In the genomic region with DNA sequence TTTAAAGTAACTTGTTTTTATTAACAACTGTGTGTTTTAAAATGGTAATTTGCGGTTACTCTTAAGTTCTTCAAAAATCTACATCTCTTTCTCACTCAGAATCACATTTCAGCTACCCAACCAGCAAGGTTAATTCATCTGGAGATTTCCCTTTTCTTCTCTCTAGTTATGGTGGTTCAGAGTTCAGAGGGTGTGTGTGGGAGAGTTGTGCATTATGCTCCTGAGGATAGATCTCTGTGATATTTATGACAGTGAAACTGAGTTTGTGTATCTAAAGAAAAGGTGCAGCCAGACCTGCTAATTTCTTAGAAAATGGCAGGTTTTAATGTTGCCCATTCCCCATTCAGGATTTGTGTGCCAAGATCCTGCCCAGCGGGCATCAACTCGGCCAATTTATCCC, we compare ENCODE assay signal across 18 cellular contexts.
DNase-seq lines count a peak whose midpoint lies in the region; ATAC-seq, FAIRE-seq and TF ChIP-seq lines count a peak whose summit lies in the region.
"Had no signal": no experiment of that assay in that cellular context is flagged by ENCODE, and none has a peak within 500 bp of the region (broad histone marks: within the 10 kb centered on the region; RNA-seq: fewer than 3 reads in every experiment).

No MANE protein-coding gene starts in this region.

- TF ChIP-seq CTCF in H9 (conservative IDR thresholded peaks at IDR 0.05) (no peak), neural crest cell (conservative IDR thresholded peaks at IDR 0.05) (no peak)

- peak; percentile 99 for ATAC-seq in left colon

- no peak overlapping the region for H3K23ac ChIP-seq in H9 (ENCODE audit: insufficient read length, low read depth, low read length)

- H2BK5ac ChIP-seq in H9 (ENCODE audit: insufficient read length, low read length) = no peak overlapping the region

- no peak overlapping the region for H3K4me3 Mint-ChIP-seq in H9
- H3K4me3 Mint-ChIP-seq in neural crest cell = no peak overlapping the region
- H3K4me3 Mint-ChIP-seq: CD4-positive, alpha-beta memory T cell; HFFc6 had no signal

- no peak overlapping the region for H4K91ac ChIP-seq in H9 (ENCODE audit: insufficient read length, low read depth, low read length)

- H3K27me3 ChIP-seq in H9 (ENCODE audit: insufficient read depth, low read length) = no peaks in the 10 kb centered on the region; the same call in 1 of the 2 replicates
- no peaks in the 10 kb centered on the region for H3K27me3 ChIP-seq in small intestine (ENCODE audit: control insufficient read depth in 2 of 2, insufficient read depth in 2 of 2, low read length in 2 of 2)

- no peak overlapping the region for H3K56ac ChIP-seq in H9 (ENCODE audit: insufficient read length, low read depth, low read length)

- H3K27me3 Mint-ChIP-seq in H9 (ENCODE audit: low read depth) = no peaks in the 10 kb centered on the region
- no peaks in the 10 kb centered on the region for H3K27me3 Mint-ChIP-seq in neural crest cell (ENCODE audit: low read depth)
- H3K27me3 Mint-ChIP-seq: CD4-positive, alpha-beta memory T cell had no signal

- no peak overlapping the region for H2BK20ac ChIP-seq in H9 (ENCODE audit: low read depth, low read length, poor library complexity, severe bottlenecking)

- H3K4ac ChIP-seq in H9 (ENCODE audit: low read depth, low read length) = no peak overlapping the region

- H4K20me1 ChIP-seq in H9 (ENCODE audit: control insufficient read depth, insufficient read depth, insufficient read length) = no peaks in the 10 kb centered on the region

- H3K4me1 ChIP-seq in H9 (ENCODE audit: insufficient read depth, low read length) (no peaks in the 10 kb centered on the region), small intestine (ENCODE audit: control insufficient read depth in 2 of 2, insufficient read depth in 1 of 2, low read depth in 1 of 2, low read length in 1 of 2) (peaks cover 0 to 3% of the 10 kb centered on the region in 2 donors)
- H3K4me1 ChIP-seq: Caco-2, HAP-1 had no signal

- H3K27ac ChIP-seq in H9 (ENCODE audit: insufficient read length, low read depth, low read length) = no peak overlapping the region
- H3K27ac ChIP-seq in small intestine (ENCODE audit: low read depth in 1 of 2, low read length in 1 of 2) = no peak overlapping the region
- H3K27ac ChIP-seq: GM23248 had no signal

- no peak overlapping the region for H4K8ac ChIP-seq in H9 (replicated peaks; ENCODE audit: insufficient read length, low read depth, low read length)

- H3K27ac Mint-ChIP-seq in H9 (peak overlapping the region in 2 of 3 experiments; percentile 13 to 57; a peak in 4 of 7 replicates), neural crest cell (ENCODE audit: unreplicated experiment) (peak overlapping the region; percentile 4)
- H3K27ac Mint-ChIP-seq: CD4-positive, alpha-beta memory T cell; HFFc6 had no signal

- H2AK5ac ChIP-seq in H9 (ENCODE audit: insufficient read length, low read length) = no peak overlapping the region

- no peak overlapping the region for H4K5ac ChIP-seq in H9 (ENCODE audit: insufficient read length, low read depth, low read length)

- no peak overlapping the region for H2BK120ac ChIP-seq in H9 (ENCODE audit: low read depth, low read length, poor library complexity, severe bottlenecking)

- H2BK12ac ChIP-seq in H9 (ENCODE audit: insufficient read length, low read depth, low read length) = no peak overlapping the region

- H2AFZ ChIP-seq in H9 (ENCODE audit: low read length) = no peak overlapping the region
- H2AFZ ChIP-seq: GM23248 had no signal

- no peaks in the 10 kb centered on the region for H3K23me2 ChIP-seq in H9 (ENCODE audit: insufficient read length, low read depth, low read length, poor library complexity, severe bottlenecking)

- DNase-seq in H9 = no peak
- no peak for DNase-seq in left colon
- no peak for DNase-seq in neural crest cell (ENCODE audit: low read depth, low spot score)
- peak; percentile 46 for DNase-seq in small intestine
- DNase-seq in NCI-H1105 (lab: John Stamatoyannopoulos, UW) = no peak
- DNase-seq in NOMO-1 treated with DMSO at 0.1 percent for 48 hours (lab: John Stamatoyannopoulos, UW; ENCODE audit: unreplicated experiment) = no peak
- DNase-seq in activated CD4-positive, CD25-positive, alpha-beta regulatory T cell treated with anti-CD3 and anti-CD28 coated beads, Interleukin-2, amount 50 U/mL, for 72 hours = no peak
- no peak for DNase-seq in activated T-cell treated with anti-CD3 and anti-CD28 coated beads, Interleukin-2, amount 50 U/mL, for 48 hours
- DNase-seq: C1 segment of cervical spinal cord; Caco-2; CD4-positive, alpha-beta memory T cell; DMS153; DND-41; GM23248; HFFc6 had no signal

- no peak overlapping the region for H3T11ph ChIP-seq in H9 (ENCODE audit: low read length)

- H3K14ac ChIP-seq in H9 (ENCODE audit: insufficient read depth, low read length) = no peak overlapping the region

- no peak overlapping the region for H2BK15ac ChIP-seq in H9 (ENCODE audit: low read depth, low read length)

- no peak overlapping the region for H3K18ac ChIP-seq in H9 (ENCODE audit: insufficient read length, low read depth, low read length)

- peaks cover 5 to 8% of the 10 kb centered on the region in 2 experiments for H3K4me1 Mint-ChIP-seq in H9
- H3K4me1 Mint-ChIP-seq in neural crest cell = no peaks in the 10 kb centered on the region
- H3K4me1 Mint-ChIP-seq: CD4-positive, alpha-beta memory T cell had no signal

- no CpG with 5 or more reads among the region's 3 CpGs for WGBS in H9 (ENCODE audit: extremely low coverage, insufficient read length, low lambda C conversion rate)
- WGBS in small intestine, 3 donors = 62 to 65% (median 64%) methylated on average over 3 of the region's 3 CpGs

- H3K36me3 Mint-ChIP-seq in H9 (ENCODE audit: insufficient read depth in 1 of 3, low read depth in 3 of 3) = peaks cover 0 to 26% (median 12%) of the 10 kb centered on the region in 3 experiments; a peak in 5 of 7 replicates
- H3K36me3 Mint-ChIP-seq in neural crest cell (ENCODE audit: low read depth) = peaks cover 11% of the 10 kb centered on the region

- H3K4me2 ChIP-seq in H9 (ENCODE audit: insufficient read depth, insufficient read length, low read length) = no peak overlapping the region

- H3K9me3 Mint-ChIP-seq in H9 (no peaks in the 10 kb centered on the region), neural crest cell (no peaks in the 10 kb centered on the region)
- H3K9me3 Mint-ChIP-seq: CD4-positive, alpha-beta memory T cell; HFFc6 had no signal

- no peaks in the 10 kb centered on the region for H3K79me2 ChIP-seq in H9 (ENCODE audit: insufficient read depth, low read length)

- no peak for FAIRE-seq in small intestine (lab: Jason Lieb, UNC)
- FAIRE-seq: G401.6, GM19239 had no signal

- H3K79me1 ChIP-seq in H9 (ENCODE audit: insufficient read depth, low read depth, low read length, poor library complexity, severe bottlenecking) = no peaks in the 10 kb centered on the region

- peaks cover 0 to 3% of the 10 kb centered on the region in 2 donors for H3K36me3 ChIP-seq in small intestine (ENCODE audit: control insufficient read depth in 2 of 2, insufficient read depth in 2 of 2, low read length in 2 of 2)

- H3K9ac ChIP-seq in H9 (ENCODE audit: extremely low read depth, insufficient read length, low read length) = no peak overlapping the region
- H3K9ac ChIP-seq: GM23248 had no signal

- H3K9me3 ChIP-seq in H9 (ENCODE audit: control insufficient read depth, low read depth, low read length) = no peaks in the 10 kb centered on the region
- no peaks in the 10 kb centered on the region for H3K9me3 ChIP-seq in small intestine (ENCODE audit: control insufficient read depth, low read depth)
- H3K9me3 ChIP-seq: Caco-2, HAP-1 had no signal

- H3K4me3 ChIP-seq in small intestine (ENCODE audit: low read depth in 1 of 2, low read length in 2 of 2) = no peak overlapping the region
- H3K4me3 ChIP-seq: GM23248, HAP-1 had no signal

- intact Hi-C loops in left colon (cut with DNase I, micrococcal nuclease) = no loop called here
